In the genomic region with DNA sequence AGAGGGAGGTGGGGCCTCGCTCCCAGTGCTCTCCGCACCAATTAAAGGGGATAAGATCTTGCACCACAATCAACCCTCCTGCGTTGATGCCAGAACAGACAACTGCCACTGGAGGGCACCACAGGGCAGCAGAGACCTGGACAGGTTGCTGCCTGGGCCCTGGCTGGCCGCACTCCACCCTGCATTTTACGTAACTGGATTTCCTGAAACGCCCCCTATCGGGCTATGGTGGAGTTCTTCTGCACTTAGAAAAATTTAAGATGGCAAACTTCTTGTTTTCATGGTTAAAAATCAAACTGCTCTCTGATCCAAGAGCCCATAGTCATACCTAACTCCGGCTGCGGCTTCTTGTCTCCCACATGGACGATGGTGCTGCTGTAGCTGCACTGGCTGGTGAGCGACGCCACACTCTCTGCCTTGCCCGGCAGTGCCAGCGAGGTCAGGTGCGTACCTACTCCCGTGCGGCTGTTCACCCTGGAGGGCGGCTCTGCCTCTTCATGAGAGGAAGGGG, we compare ENCODE assay signal across 8 cellular contexts. TPM values are rescaled to one million over a fixed set of nuclear protein-coding genes. Genes with fewer than 3 reads are reported as not detected.
DNase-seq lines count a peak whose midpoint lies in the region; ATAC-seq and TF ChIP-seq lines count a peak whose summit lies in the region.

No MANE protein-coding gene starts in this region.

- ATAC-seq in aorta (ENCODE audit: low FRiP score) (no peak), GM21786 (IDR thresholded peaks at IDR 0.05; ENCODE audit: unreplicated experiment) (no peak)

- CTCF ChIA-PET in GM10248 (lab: Yijun Ruan, JAX), result interaction anchor here (2.2 to 5.1 kb wide), 2 partner anchors 8 to 9 kb away, joined by 9 to 33 read pairs; no protein-coding TSS in a partner anchor
- CTCF ChIA-PET in RWPE1 (lab: Yijun Ruan, JAX), result interaction anchor here (0.6 to 1.6 kb wide), 4 partner anchors 11 to 466 kb away, joined by 3 to 6 read pairs (median 3); no protein-coding TSS in a partner anchor

- H3K4me2 ChIP-seq in MM.1S (ENCODE audit: low read depth, low read length), result no peak overlapping the region

- DNase-seq in GM10248 (ENCODE audit: extremely low spot score), result peak; percentile 79
- DNase-seq in MM.1S, result peak; percentile 88
- peak; percentile 89 for DNase-seq in RWPE1 (ENCODE audit: low spot score)
- DNase-seq in activated T-cell treated with anti-CD3 and anti-CD28 coated beads, Interleukin-2, amount 50 U/mL, for 48 hours, result peak; percentile 79 to 83
- peak; percentile 67 for DNase-seq in fibroblast of the conjunctiva (ENCODE audit: low read depth)
- peak; percentile 25 for DNase-seq in pons (ENCODE audit: low spot score)
- peak; percentile 66 to 81 for DNase-seq in aorta

- H3K4me3 ChIP-seq in MM.1S (ENCODE audit: low read length), result no peak overlapping the region
- no peak overlapping the region for H3K4me3 ChIP-seq in aorta (ENCODE audit: low read length in 2 of 2)

- POLR2A ChIA-PET in GM10248 (lab: Yijun Ruan, JAX), result no interaction called here
- POLR2A ChIA-PET in RWPE1 (lab: Yijun Ruan, JAX; ENCODE audit: low non-redundant PET), result no interaction called here

- H3K9me2 ChIP-seq in MM.1S (replicated peaks; ENCODE audit: insufficient read depth, low read length), result no peaks in the 10 kb centered on the region

- intact Hi-C loops in aorta (cut with DNase I), result no loop called here

- H4K20me1 ChIP-seq in MM.1S (ENCODE audit: insufficient read depth, low read length), result no peaks in the 10 kb centered on the region

- no peak overlapping the region for H2AFZ ChIP-seq in MM.1S (ENCODE audit: low read length)

- WGBS in aorta, 2 donors, result 69 to 71% methylated on average over 18 of the region's 18 CpGs

- peaks cover 45% of the 10 kb centered on the region for H3K4me1 ChIP-seq in MM.1S (ENCODE audit: low read length)
- H3K4me1 ChIP-seq in aorta (ENCODE audit: control insufficient read depth in 1 of 2, insufficient read depth in 2 of 2, low read length in 2 of 2), result no peaks in the 10 kb centered on the region

- H3K36me3 ChIP-seq in MM.1S (replicated peaks; ENCODE audit: insufficient read depth, low read length) (no peaks in the 10 kb centered on the region), aorta (ENCODE audit: control insufficient read depth in 1 of 2, insufficient read depth in 2 of 2, low read length in 1 of 2) (peaks cover 3 to 5% of the 10 kb centered on the region in 2 donors)

- H3K9me3 ChIP-seq in MM.1S (replicated peaks; ENCODE audit: insufficient read depth, low read length) (no peaks in the 10 kb centered on the region), aorta (ENCODE audit: control insufficient read depth, low read length) (no peaks in the 10 kb centered on the region)

- H3K9ac ChIP-seq in MM.1S (ENCODE audit: low read length), result no peak overlapping the region

- no peak overlapping the region for H3K27ac ChIP-seq in MM.1S (ENCODE audit: low read length)
- peak overlapping the region; percentile 28 for H3K27ac ChIP-seq in RWPE1
- H3K27ac ChIP-seq in aorta (ENCODE audit: low read depth in 1 of 2, low read length in 2 of 2), result no peak overlapping the region

- H3F3A ChIP-seq in MM.1S (ENCODE audit: insufficient read depth, low read length), result peaks cover 27% of the 10 kb centered on the region

- H3K27me3 ChIP-seq in MM.1S (replicated peaks; ENCODE audit: insufficient read depth, low read length) (no peaks in the 10 kb centered on the region), aorta (ENCODE audit: control insufficient read depth in 1 of 2, insufficient read depth in 2 of 2, low read length in 1 of 2) (no peaks in the 10 kb centered on the region)

- H3K79me2 ChIP-seq in MM.1S (ENCODE audit: low read length), result peaks cover 11% of the 10 kb centered on the region; the same call in 1 of the 2 replicates

- TF ChIP-seq CTCF in GM10248 (IDR thresholded peaks at IDR 0.05; ENCODE audit: control extremely low read depth, extremely low read depth, low read depth, missing control alignments) (peak; percentile 50), MM.1S (IDR thresholded peaks at IDR 0.05; ENCODE audit: low read length) (peak; percentile 90), RWPE1 (conservative IDR thresholded peaks at IDR 0.05; ENCODE audit: low read depth) (peak; percentile 97)

RNA-seq across cellular contexts. Expression of gene HES6, which starts 16.8 kb away (rescaled TPM):
- 1 to 10 TPM; 3.3 to 5.2 TPM for total RNA-seq in aorta
- 1 to 10 TPM; 3.3 to 9.4 TPM for polyA plus RNA-seq in aorta

RNA-seq across cellular contexts. Expression of gene PER2, which starts 31.8 kb away (rescaled TPM):
- total RNA-seq in aorta, result 10 to 100 TPM; 22.0 to 25.1 TPM
- polyA plus RNA-seq in aorta, result 1 to 10 TPM; 2.0 to 6.1 TPM

RNA-seq across cellular contexts. Expression of gene ILKAP, which starts 53.2 kb away (rescaled TPM):
- 10 to 100 TPM; 48.4 to 50.7 TPM for total RNA-seq in aorta
- polyA plus RNA-seq in aorta, result 100 to 1,000 TPM in 1 of 2 donors, 10 to 100 TPM in 1; 19.4 to 149 TPM

Comparison
In these comparisons a context has a peak if more than half of its experiments do, and no peak if none do; other contexts are left out.
1. DNase-seq: peak in every context shown above with its lines; median percentile 89 in RWPE1; 88 in MM.1S; 81 in activated T-cell treated with anti-CD3 and anti-CD28 coated beads, Interleukin-2, amount 50 U/mL, for 48 hours; 79 in GM10248; 74 in aorta; 67 in fibroblast of the conjunctiva; 25 in pons.